ENCODE assay signal across 1 cellular context in the genomic region with DNA sequence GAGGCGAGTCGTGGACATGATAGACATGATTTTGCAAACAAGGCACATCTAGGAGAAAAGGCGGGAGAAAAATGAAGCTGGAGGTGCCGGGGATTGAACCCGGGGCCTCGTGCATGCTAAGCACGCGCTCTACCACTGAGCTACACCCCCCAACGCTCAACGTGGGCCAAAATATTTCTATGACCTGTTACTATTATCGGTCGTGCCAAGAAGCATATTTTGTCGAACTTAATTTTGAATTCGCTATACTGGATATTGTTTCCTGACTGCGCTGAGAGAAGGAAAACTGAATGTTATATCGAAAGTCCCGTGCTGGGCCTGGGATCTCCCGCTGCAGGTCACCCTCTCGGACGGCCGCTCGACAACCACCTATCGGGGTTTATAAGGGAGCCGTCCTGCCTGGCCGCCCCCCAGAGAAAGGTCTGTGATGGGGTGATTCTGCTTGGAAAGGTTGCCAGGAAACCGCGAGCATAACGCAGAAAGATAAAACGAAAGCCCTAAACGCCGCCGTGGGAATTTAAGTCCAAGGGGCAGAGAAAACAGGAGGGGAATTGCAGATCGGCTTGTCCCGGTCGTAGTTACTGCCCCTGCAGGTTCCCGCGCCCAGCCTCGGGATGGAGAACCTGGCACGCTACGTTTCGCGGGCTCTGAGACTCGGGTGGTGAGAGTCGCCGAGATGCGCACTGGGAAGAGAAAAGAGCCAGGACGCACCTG.
A peak's percentile ranks its signal among the peaks of the same experiment; 100 is the strongest.
TF ChIP-seq lines count a peak whose summit lies in the region.

No MANE protein-coding gene starts in this region.

TF ChIP-seq in HepG2, 621 proteins besides CTCF, POLR2A, EP300 and RAD21 (continued from another document and continues in another):
- TF ChIP-seq, protein P1, sequence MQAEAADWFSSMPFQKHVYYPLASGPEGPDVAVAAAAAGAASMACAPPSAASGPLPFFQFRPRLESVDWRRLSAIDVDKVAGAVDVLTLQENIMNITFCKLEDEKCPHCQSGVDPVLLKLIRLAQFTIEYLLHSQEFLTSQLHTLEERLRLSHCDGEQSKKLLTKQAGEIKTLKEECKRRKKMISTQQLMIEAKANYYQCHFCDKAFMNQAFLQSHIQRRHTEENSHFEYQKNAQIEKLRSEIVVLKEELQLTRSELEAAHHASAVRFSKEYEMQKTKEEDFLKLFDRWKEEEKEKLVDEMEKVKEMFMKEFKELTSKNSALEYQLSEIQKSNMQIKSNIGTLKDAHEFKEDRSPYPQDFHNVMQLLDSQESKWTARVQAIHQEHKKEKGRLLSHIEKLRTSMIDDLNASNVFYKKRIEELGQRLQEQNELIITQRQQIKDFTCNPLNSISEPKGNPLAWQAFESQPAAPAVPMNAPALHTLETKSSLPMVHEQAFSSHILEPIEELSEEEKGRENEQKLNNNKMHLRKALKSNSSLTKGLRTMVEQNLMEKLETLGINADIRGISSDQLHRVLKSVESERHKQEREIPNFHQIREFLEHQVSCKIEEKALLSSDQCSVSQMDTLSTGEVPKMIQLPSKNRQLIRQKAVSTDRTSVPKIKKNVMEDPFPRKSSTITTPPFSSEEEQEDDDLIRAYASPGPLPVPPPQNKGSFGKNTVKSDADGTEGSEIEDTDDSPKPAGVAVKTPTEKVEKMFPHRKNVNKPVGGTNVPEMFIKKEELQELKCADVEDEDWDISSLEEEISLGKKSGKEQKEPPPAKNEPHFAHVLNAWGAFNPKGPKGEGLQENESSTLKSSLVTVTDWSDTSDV (CRISPR knock-in tag; IDR thresholded peaks at IDR 0.05) = no peak; the same call in 1 of the 2 replicates
- 0 out of 2 replicates have a peak, but pooled peaks have one; percentile 36 for TF ChIP-seq ZNF879 (CRISPR knock-in tag; IDR thresholded peaks at IDR 0.05)
- TF ChIP-seq ASH2L (IDR thresholded peaks at IDR 0.05; ENCODE audit: insufficient read length, low read depth, low read length) = peak; percentile 98
- TF ChIP-seq, protein P2, sequence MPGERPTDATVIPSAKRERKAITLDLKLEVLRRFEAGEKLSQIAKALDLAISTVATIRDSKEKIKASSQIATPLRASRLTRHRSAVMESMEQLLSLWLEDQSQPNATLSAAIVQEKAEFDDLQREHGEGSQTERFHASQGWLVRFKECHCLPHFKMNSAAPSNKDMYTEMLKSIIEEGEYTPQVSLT (CRISPR knock-in tag; IDR thresholded peaks at IDR 0.05; ENCODE audit: borderline replicate concordance, low read depth) = 0 out of 2 replicates have a peak, but pooled peaks have one; percentile 70
- TF ChIP-seq ZMYM2 (CRISPR knock-in tag; IDR thresholded peaks at IDR 0.05) = 0 out of 2 replicates have a peak, but pooled peaks have one; percentile 32
- TF ChIP-seq ZNF329 (CRISPR knock-in tag; IDR thresholded peaks at IDR 0.05; ENCODE audit: low read depth) = 0 out of 2 replicates have a peak, but pooled peaks have one; percentile 83
- peak; percentile 91 for TF ChIP-seq KDM5B (CRISPR knock-in tag; IDR thresholded peaks at IDR 0.05; ENCODE audit: borderline replicate concordance)
- TF ChIP-seq, protein P3, sequence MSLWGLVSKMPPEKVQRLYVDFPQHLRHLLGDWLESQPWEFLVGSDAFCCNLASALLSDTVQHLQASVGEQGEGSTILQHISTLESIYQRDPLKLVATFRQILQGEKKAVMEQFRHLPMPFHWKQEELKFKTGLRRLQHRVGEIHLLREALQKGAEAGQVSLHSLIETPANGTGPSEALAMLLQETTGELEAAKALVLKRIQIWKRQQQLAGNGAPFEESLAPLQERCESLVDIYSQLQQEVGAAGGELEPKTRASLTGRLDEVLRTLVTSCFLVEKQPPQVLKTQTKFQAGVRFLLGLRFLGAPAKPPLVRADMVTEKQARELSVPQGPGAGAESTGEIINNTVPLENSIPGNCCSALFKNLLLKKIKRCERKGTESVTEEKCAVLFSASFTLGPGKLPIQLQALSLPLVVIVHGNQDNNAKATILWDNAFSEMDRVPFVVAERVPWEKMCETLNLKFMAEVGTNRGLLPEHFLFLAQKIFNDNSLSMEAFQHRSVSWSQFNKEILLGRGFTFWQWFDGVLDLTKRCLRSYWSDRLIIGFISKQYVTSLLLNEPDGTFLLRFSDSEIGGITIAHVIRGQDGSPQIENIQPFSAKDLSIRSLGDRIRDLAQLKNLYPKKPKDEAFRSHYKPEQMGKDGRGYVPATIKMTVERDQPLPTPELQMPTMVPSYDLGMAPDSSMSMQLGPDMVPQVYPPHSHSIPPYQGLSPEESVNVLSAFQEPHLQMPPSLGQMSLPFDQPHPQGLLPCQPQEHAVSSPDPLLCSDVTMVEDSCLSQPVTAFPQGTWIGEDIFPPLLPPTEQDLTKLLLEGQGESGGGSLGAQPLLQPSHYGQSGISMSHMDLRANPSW (CRISPR knock-in tag; IDR thresholded peaks at IDR 0.05; ENCODE audit: borderline replicate concordance) = peak; percentile 91
- peak; percentile 43 for TF ChIP-seq KAT8 (CRISPR knock-in tag; IDR thresholded peaks at IDR 0.05)
- TF ChIP-seq, protein P4, sequence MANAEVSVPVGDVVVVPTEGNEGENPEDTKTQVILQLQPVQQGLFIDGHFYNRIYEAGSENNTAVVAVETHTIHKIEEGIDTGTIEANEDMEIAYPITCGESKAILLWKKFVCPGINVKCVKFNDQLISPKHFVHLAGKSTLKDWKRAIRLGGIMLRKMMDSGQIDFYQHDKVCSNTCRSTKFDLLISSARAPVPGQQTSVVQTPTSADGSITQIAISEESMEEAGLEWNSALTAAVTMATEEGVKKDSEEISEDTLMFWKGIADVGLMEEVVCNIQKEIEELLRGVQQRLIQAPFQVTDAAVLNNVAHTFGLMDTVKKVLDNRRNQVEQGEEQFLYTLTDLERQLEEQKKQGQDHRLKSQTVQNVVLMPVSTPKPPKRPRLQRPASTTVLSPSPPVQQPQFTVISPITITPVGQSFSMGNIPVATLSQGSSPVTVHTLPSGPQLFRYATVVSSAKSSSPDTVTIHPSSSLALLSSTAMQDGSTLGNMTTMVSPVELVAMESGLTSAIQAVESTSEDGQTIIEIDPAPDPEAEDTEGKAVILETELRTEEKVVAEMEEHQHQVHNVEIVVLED (CRISPR knock-in tag; IDR thresholded peaks at IDR 0.05; ENCODE audit: borderline replicate concordance) = no peak
- TF ChIP-seq, protein P5, sequence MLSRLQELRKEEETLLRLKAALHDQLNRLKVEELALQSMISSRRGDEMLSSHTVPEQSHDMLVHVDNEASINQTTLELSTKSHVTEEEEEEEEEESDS (CRISPR knock-in tag; IDR thresholded peaks at IDR 0.05; ENCODE audit: borderline replicate concordance) = peak; percentile 73; the same call in 1 of the 2 replicates
- TF ChIP-seq ZFP1 (CRISPR knock-in tag; IDR thresholded peaks at IDR 0.05) = no peak
- TF ChIP-seq PTBP1 (IDR thresholded peaks at IDR 0.05; ENCODE audit: low read depth, low read length, poor library complexity, severe bottlenecking) = no peak
- TF ChIP-seq GTF3A (CRISPR knock-in tag; conservative IDR thresholded peaks at IDR 0.05) = no peak; the same call in 1 of the 2 replicates
- TF ChIP-seq, protein P6, sequence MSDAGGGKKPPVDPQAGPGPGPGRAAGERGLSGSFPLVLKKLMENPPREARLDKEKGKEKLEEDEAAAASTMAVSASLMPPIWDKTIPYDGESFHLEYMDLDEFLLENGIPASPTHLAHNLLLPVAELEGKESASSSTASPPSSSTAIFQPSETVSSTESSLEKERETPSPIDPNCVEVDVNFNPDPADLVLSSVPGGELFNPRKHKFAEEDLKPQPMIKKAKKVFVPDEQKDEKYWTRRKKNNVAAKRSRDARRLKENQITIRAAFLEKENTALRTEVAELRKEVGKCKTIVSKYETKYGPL (CRISPR knock-in tag; IDR thresholded peaks at IDR 0.05) = peak; percentile 78; the same call in 1 of the 2 replicates
- peak; percentile 59 for TF ChIP-seq THAP11 (CRISPR knock-in tag; IDR thresholded peaks at IDR 0.05)
- no peak for TF ChIP-seq ZNF383 (CRISPR knock-in tag; IDR thresholded peaks at IDR 0.05; ENCODE audit: borderline replicate concordance)
- TF ChIP-seq, protein P7, sequence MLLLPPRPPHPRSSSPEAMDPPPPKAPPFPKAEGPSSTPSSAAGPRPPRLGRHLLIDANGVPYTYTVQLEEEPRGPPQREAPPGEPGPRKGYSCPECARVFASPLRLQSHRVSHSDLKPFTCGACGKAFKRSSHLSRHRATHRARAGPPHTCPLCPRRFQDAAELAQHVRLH (CRISPR knock-in tag; IDR thresholded peaks at IDR 0.05; ENCODE audit: borderline replicate concordance, low read depth) = peak; percentile 90
- peak; percentile 52; the same call in 1 of the 2 replicates for TF ChIP-seq SIX1 (CRISPR knock-in tag; IDR thresholded peaks at IDR 0.05; ENCODE audit: borderline replicate concordance)
- TF ChIP-seq, protein P8, sequence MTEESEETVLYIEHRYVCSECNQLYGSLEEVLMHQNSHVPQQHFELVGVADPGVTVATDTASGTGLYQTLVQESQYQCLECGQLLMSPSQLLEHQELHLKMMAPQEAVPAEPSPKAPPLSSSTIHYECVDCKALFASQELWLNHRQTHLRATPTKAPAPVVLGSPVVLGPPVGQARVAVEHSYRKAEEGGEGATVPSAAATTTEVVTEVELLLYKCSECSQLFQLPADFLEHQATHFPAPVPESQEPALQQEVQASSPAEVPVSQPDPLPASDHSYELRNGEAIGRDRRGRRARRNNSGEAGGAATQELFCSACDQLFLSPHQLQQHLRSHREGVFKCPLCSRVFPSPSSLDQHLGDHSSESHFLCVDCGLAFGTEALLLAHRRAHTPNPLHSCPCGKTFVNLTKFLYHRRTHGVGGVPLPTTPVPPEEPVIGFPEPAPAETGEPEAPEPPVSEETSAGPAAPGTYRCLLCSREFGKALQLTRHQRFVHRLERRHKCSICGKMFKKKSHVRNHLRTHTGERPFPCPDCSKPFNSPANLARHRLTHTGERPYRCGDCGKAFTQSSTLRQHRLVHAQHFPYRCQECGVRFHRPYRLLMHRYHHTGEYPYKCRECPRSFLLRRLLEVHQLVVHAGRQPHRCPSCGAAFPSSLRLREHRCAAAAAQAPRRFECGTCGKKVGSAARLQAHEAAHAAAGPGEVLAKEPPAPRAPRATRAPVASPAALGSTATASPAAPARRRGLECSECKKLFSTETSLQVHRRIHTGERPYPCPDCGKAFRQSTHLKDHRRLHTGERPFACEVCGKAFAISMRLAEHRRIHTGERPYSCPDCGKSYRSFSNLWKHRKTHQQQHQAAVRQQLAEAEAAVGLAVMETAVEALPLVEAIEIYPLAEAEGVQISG (CRISPR knock-in tag; IDR thresholded peaks at IDR 0.05) = peak; percentile 71
- no peak for TF ChIP-seq NFE2 (CRISPR knock-in tag; IDR thresholded peaks at IDR 0.05)
- TF ChIP-seq ZNF644 (CRISPR knock-in tag; IDR thresholded peaks at IDR 0.05; ENCODE audit: low read depth) = 0 out of 2 replicates have a peak, but pooled peaks have one; percentile 32
- peak; percentile 29; the same call in 1 of the 2 replicates for TF ChIP-seq HIVEP1 (CRISPR knock-in tag; IDR thresholded peaks at IDR 0.05)
- TF ChIP-seq, protein P9, sequence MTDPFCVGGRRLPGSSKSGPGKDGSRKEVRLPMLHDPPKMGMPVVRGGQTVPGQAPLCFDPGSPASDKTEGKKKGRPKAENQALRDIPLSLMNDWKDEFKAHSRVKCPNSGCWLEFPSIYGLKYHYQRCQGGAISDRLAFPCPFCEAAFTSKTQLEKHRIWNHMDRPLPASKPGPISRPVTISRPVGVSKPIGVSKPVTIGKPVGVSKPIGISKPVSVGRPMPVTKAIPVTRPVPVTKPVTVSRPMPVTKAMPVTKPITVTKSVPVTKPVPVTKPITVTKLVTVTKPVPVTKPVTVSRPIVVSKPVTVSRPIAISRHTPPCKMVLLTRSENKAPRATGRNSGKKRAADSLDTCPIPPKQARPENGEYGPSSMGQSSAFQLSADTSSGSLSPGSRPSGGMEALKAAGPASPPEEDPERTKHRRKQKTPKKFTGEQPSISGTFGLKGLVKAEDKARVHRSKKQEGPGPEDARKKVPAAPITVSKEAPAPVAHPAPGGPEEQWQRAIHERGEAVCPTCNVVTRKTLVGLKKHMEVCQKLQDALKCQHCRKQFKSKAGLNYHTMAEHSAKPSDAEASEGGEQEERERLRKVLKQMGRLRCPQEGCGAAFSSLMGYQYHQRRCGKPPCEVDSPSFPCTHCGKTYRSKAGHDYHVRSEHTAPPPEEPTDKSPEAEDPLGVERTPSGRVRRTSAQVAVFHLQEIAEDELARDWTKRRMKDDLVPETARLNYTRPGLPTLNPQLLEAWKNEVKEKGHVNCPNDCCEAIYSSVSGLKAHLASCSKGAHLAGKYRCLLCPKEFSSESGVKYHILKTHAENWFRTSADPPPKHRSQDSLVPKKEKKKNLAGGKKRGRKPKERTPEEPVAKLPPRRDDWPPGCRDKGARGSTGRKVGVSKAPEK (CRISPR knock-in tag; IDR thresholded peaks at IDR 0.05; ENCODE audit: borderline replicate concordance) = no peak; the same call in 1 of the 2 replicates
- no peak for TF ChIP-seq AGO1 (IDR thresholded peaks at IDR 0.05; ENCODE audit: low read depth, low read length, poor library complexity, severe bottlenecking)
- TF ChIP-seq, protein P10, sequence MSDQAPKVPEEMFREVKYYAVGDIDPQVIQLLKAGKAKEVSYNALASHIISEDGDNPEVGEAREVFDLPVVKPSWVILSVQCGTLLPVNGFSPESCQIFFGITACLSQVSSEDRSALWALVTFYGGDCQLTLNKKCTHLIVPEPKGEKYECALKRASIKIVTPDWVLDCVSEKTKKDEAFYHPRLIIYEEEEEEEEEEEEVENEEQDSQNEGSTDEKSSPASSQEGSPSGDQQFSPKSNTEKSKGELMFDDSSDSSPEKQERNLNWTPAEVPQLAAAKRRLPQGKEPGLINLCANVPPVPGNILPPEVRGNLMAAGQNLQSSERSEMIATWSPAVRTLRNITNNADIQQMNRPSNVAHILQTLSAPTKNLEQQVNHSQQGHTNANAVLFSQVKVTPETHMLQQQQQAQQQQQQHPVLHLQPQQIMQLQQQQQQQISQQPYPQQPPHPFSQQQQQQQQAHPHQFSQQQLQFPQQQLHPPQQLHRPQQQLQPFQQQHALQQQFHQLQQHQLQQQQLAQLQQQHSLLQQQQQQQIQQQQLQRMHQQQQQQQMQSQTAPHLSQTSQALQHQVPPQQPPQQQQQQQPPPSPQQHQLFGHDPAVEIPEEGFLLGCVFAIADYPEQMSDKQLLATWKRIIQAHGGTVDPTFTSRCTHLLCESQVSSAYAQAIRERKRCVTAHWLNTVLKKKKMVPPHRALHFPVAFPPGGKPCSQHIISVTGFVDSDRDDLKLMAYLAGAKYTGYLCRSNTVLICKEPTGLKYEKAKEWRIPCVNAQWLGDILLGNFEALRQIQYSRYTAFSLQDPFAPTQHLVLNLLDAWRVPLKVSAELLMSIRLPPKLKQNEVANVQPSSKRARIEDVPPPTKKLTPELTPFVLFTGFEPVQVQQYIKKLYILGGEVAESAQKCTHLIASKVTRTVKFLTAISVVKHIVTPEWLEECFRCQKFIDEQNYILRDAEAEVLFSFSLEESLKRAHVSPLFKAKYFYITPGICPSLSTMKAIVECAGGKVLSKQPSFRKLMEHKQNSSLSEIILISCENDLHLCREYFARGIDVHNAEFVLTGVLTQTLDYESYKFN (CRISPR knock-in tag; conservative IDR thresholded peaks at IDR 0.05) = no peak; the same call in 1 of the 2 replicates
- no peak for TF ChIP-seq ZNF292 (CRISPR knock-in tag; IDR thresholded peaks at IDR 0.05; ENCODE audit: borderline replicate concordance, low read depth)
- TF ChIP-seq GABPB1 (CRISPR knock-in tag; IDR thresholded peaks at IDR 0.05) = peak; percentile 33
